Comparison of ENCODE assay signal across 9 cellular contexts in the genomic region with DNA sequence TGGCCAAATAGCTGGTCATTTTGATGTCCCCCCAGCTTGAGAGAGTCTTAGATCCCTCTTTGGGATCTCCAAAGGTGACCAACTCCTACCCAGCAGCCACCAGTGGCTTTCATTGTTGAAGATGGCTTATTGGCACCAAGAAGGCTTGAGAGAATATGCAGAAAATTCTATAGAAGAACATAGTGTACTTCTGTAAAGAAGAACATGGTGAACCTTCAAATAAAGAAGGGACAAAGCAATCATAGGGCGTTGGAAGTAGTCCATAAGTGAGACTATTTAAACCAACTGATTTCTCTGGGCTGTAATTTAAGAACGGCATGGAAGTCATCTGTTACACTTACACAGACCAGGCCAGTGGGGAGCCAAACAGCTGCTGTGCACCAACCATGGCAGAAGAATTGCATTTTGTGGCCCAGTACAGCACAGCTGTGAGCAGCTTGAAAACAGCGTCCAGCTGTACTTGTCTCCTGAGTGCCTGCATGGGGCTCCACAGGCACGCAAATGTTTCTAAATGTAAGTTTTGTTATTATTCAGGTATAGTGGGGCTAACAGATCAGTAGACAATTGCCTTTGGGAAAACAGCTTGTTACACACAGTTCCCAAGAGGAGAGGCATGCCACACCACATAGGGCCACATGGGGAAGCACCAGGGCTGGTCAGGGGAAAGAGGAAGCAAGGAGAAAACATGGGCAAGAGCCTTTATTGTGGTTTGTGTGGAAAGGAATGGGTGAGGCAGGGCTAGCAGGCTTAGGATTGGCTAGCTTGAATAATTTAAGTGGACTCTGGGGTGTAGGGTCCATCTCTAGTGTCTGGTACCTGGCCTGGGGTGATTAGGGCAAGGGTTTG.
A peak's percentile ranks its signal among the peaks of the same experiment; 100 is the strongest.
DNase-seq lines count a peak whose midpoint lies in the region; ATAC-seq and TF ChIP-seq lines count a peak whose summit lies in the region.
"Had no signal": no experiment of that assay in that cellular context is flagged by ENCODE, and none has a peak within 500 bp of the region (broad histone marks: within the 10 kb centered on the region; RNA-seq: fewer than 3 reads in every experiment).

No MANE protein-coding gene starts in this region.

- WGBS in heart left ventricle, 4 donors = 76 to 88% (median 80%) methylated on average over 4 of the region's 4 CpGs

- H3K27ac ChIP-seq in heart left ventricle = peak overlapping the region in 1 of 12 donors; percentile 26

- DNase-seq in GM13976 (ENCODE audit: low spot score) (no peak), heart left ventricle (peak in 4 of 5 donors; percentile 18 to 54 (median 42)), SHP77 treated with DMSO at 0.1 percent for 48 hours (lab: John Stamatoyannopoulos, UW) (no peak), germinal center (ENCODE audit: low spot score) (no peak), head of caudate nucleus (no peak), dermis blood vessel endothelial cell (no peak)
- DNase-seq: activated gamma-delta T cell treated with Interleukin-2 at 50 U/mL for 16 hours had no signal

- no peaks in the 10 kb centered on the region for H3K9me3 ChIP-seq in heart left ventricle

- H3K4me1 ChIP-seq in heart left ventricle = no peaks in the 10 kb centered on the region

- intact Hi-C loops in heart left ventricle (cut with DNase I) (no loop called here), head of caudate nucleus (cut with DNase I) (no loop called here)

- H3K4me3 ChIP-seq in heart left ventricle = no peak overlapping the region

- H3K36me3 ChIP-seq in heart left ventricle = no peaks in the 10 kb centered on the region

- in situ Hi-C loops in GM13976 (cut with MboI; ENCODE audit: low sequenced_read_pairs, unreplicated experiment) = loop anchor here (25.0 kb wide), 1 partner anchor 372 kb away; no protein-coding TSS in a partner anchor

- ATAC-seq in GM21619 (IDR thresholded peaks at IDR 0.05; ENCODE audit: unreplicated experiment) (peak; percentile 85), HG03575 (IDR thresholded peaks at IDR 0.05; ENCODE audit: extremely low read depth, insufficient number of reproducible peaks, low FRiP score, unreplicated experiment) (peak; percentile 44), heart left ventricle (peak in 2 of 4 donors; percentile 61 to 81)

- TF ChIP-seq POLR2A in heart left ventricle (IDR thresholded peaks at IDR 0.05) = no peak

- peaks cover 0 to 8% (median 0%) of the 10 kb centered on the region in 9 donors for H3K27me3 ChIP-seq in heart left ventricle

- TF ChIP-seq CTCF in GM13976 (IDR thresholded peaks at IDR 0.05; ENCODE audit: borderline replicate concordance, control extremely low read depth, extremely low read depth, insufficient read depth, missing control alignments) (peak; percentile 3), heart left ventricle (IDR thresholded peaks at IDR 0.05) (peak in 1 of 12 donors; percentile 5)

Comparison
In these comparisons a context has a peak if more than half of its experiments do, and no peak if none do; other contexts are left out.
1. DNase-seq: peak in heart left ventricle (4 of 5); none in GM13976 (single experiment), SHP77 treated with DMSO at 0.1 percent for 48 hours (single experiment), germinal center (single experiment), head of caudate nucleus (0 of 42) and dermis blood vessel endothelial cell (single experiment).